ENCODE assay signal across 1 cellular context in genomic region chr1:51560034-51560433, GRCh38.
TF ChIP-seq lines count a peak whose summit lies in the region.

No MANE protein-coding gene starts in this region.

TF ChIP-seq in H1, 55 proteins besides CTCF, POLR2A, EP300 and RAD21:
- TF ChIP-seq CHD7 (IDR thresholded peaks at IDR 0.05; ENCODE audit: insufficient replicate concordance, low read length), result no peak
- TF ChIP-seq CBX8 (IDR thresholded peaks at IDR 0.05; ENCODE audit: borderline replicate concordance, low read depth, low read length), result no peak
- TF ChIP-seq SIN3A (conservative IDR thresholded peaks at IDR 0.05 in 1 of 2, IDR thresholded peaks at IDR 0.05 in 1 of 2; ENCODE audit: low read depth in 1 of 2, low read length in 2 of 2), result no peak
- no peak for TF ChIP-seq SIRT6 (IDR thresholded peaks at IDR 0.05; ENCODE audit: low read length)
- no peak for TF ChIP-seq BACH1 (IDR thresholded peaks at IDR 0.05; ENCODE audit: low read length)
- no peak for TF ChIP-seq RNF2 (IDR thresholded peaks at IDR 0.05; ENCODE audit: borderline replicate concordance, low read depth, low read length, missing control alignments, poor library complexity, severe bottlenecking)
- no peak for TF ChIP-seq SRF (IDR thresholded peaks at IDR 0.05; ENCODE audit: low read depth, low read length)
